Comparison of ENCODE assay signal across 8 cellular contexts in the genomic region with DNA sequence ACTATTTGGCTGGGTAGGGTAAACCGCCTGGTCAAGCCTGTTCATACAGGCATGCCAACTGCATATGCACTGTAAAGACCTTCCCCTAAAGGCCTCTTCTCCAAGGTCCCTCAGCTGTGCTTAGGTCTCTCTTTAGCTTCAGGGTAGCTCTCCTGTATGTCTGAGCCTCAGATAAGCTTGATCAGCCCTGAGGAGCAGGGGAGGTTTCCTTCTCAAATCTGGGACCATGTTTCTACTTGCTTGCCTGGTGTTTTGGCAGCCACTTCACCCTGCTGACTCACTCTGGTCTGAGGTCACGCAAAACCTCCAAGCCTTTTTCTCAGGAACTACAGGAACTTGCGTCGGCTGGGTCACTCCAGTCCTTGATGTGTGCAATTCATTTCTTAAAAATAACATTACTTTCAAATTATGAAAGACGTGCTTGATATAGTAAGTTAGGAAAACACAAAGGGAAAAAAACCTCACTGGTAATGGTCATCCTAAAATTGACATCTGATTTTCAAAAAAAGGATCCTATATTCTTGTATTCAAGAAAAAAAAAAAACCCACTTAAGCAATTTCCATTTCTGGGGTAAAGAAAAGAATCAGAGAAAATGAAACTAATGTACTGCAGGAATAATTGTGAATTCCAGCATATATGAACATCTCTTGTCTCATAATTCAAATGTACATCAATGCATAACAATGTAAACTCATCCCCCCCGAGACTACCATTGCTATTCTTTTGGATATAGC. TPM values are rescaled to one million over a fixed set of nuclear protein-coding genes. Genes with fewer than 3 reads are reported as not detected.
DNase-seq lines count a peak whose midpoint lies in the region; ATAC-seq and TF ChIP-seq lines count a peak whose summit lies in the region.

No MANE protein-coding gene starts in this region.

- H3K9me3 ChIP-seq in T-helper 17 cell (ENCODE audit: control insufficient read depth, low read length, poor library complexity, severe bottlenecking), result no peaks in the 10 kb centered on the region

- peaks cover 42% of the 10 kb centered on the region for H3K4me1 Mint-ChIP-seq in T-helper 17 cell
- H3K4me1 Mint-ChIP-seq in nephron, result peaks cover 25% of the 10 kb centered on the region

- DNase-seq in NK-92 treated with Interleukin-12 subunit alpha and Interleukin-12 subunit beta, amount 100 ng/mL, for 24 hours (lab: John Stamatoyannopoulos, UW), result peak; percentile 25
- DNase-seq in NK-92 (lab: John Stamatoyannopoulos, UW; ENCODE audit: unreplicated experiment) (no peak), T-helper 17 cell (peak in 1 of 3 donors; percentile 23), epidermal melanocyte (ENCODE audit: insufficient read length, low spot score) (peak; percentile 47)

- H3K4me3 Mint-ChIP-seq in T-helper 17 cell (peak overlapping the region; percentile 26), nephron (no peak overlapping the region)

- H3K27me3 Mint-ChIP-seq in T-helper 17 cell (no peaks in the 10 kb centered on the region), nephron (ENCODE audit: low read depth) (peaks cover 8% of the 10 kb centered on the region)

- H3K27ac Mint-ChIP-seq in T-helper 17 cell (peak overlapping the region; percentile 95), nephron (peak overlapping the region in 2 of 3 experiments; percentile 5 to 53)

- no peaks in the 10 kb centered on the region for H3K36me3 Mint-ChIP-seq in T-helper 17 cell (ENCODE audit: low read depth)
- no peaks in the 10 kb centered on the region for H3K36me3 Mint-ChIP-seq in nephron (ENCODE audit: low read depth)

- TF ChIP-seq CTCF in nephron (IDR thresholded peaks at IDR 0.05; ENCODE audit: unreplicated experiment in 3 of 3), result no peak

- H3K9me3 Mint-ChIP-seq in nephron, result no peaks in the 10 kb centered on the region

- ATAC-seq in T-helper 17 cell, result no peak
- no peak for ATAC-seq in HG03025 (IDR thresholded peaks at IDR 0.05; ENCODE audit: low FRiP score, unreplicated experiment)
- ATAC-seq in HG03097 (IDR thresholded peaks at IDR 0.05; ENCODE audit: low FRiP score, unreplicated experiment), result no peak
- no peak for ATAC-seq in GM19035 (IDR thresholded peaks at IDR 0.05; ENCODE audit: unreplicated experiment)

RNA-seq across cellular contexts. Expression of a gene that starts 24.7 kb away (rescaled TPM):
- 10 to 100 TPM; 67.1 to 87.7 TPM for total RNA-seq in T-helper 17 cell

RNA-seq across cellular contexts. Expression of a gene that starts 47.4 kb away (rescaled TPM):
- 10 to 100 TPM; 51.1 to 61.7 TPM for total RNA-seq in T-helper 17 cell
